In genomic region chrX:117851025-117851424, GRCh38 we compare ENCODE assay signal across 28 cellular contexts.
A peak's percentile ranks its signal among the peaks of the same experiment; 100 is the strongest.
DNase-seq lines count a peak whose midpoint lies in the region; ATAC-seq, FAIRE-seq and TF ChIP-seq lines count a peak whose summit lies in the region.
"Had no signal": no experiment of that assay in that cellular context is flagged by ENCODE, and none has a peak within 500 bp of the region (broad histone marks: within the 10 kb centered on the region; RNA-seq: fewer than 3 reads in every experiment).

No MANE protein-coding gene starts in this region.

- no peak overlapping the region for H3K4me2 ChIP-seq in A549
- no peak overlapping the region for H3K4me2 ChIP-seq in astrocyte (ENCODE audit: low read length)
- H3K4me2 ChIP-seq: BLaER1 treated with 17β-estradiol and CSF1 and Interleukin-3, amounts not matched to agents 10 nM and 100 nM had no signal

- H3K27ac Mint-ChIP-seq in astrocyte (ENCODE audit: unreplicated experiment) = no peak overlapping the region
- H3K27ac Mint-ChIP-seq: B cell; CD4-positive, alpha-beta T cell; CD8-positive, alpha-beta T cell had no signal

- no peak overlapping the region for H3K9ac ChIP-seq in astrocyte (ENCODE audit: low read length)
- H3K9ac ChIP-seq: BLaER1 treated with 17β-estradiol and CSF1 and Interleukin-3, amounts not matched to agents 10 nM and 100 nM had no signal

- H3K4me1 ChIP-seq in A549 = no peaks in the 10 kb centered on the region
- H3K4me1 ChIP-seq in astrocyte (ENCODE audit: insufficient read depth, low read length) = no peaks in the 10 kb centered on the region
- H3K4me1 ChIP-seq: BLaER1 treated with 17β-estradiol and CSF1 and Interleukin-3, amounts not matched to agents 10 nM and 100 nM; Caco-2 had no signal

- no peak for TF ChIP-seq EP300 in A549 (IDR thresholded peaks at IDR 0.05)

- POLR2A ChIA-PET in A549 (lab: Yijun Ruan, JAX) = no interaction called here

- H3K4me3 Mint-ChIP-seq in astrocyte (ENCODE audit: unreplicated experiment) = no peak overlapping the region
- H3K4me3 Mint-ChIP-seq: B cell; CD4-positive, alpha-beta T cell; CD8-positive, alpha-beta T cell had no signal

- H2AFZ ChIP-seq in astrocyte (ENCODE audit: low read depth, low read length) = no peak overlapping the region

- no peak for ATAC-seq in A549
- ATAC-seq in left lobe of liver = peak; percentile 62
- no peak for ATAC-seq in Right ventricle myocardium superior (ENCODE audit: poor library complexity)
- ATAC-seq in left colon = no peak
- ATAC-seq in HG03342 (IDR thresholded peaks at IDR 0.05; ENCODE audit: unreplicated experiment) = no peak
- ATAC-seq: CD8-positive, alpha-beta T cell; GM12878 had no signal

- H3K9me3 Mint-ChIP-seq in astrocyte (ENCODE audit: unreplicated experiment) = no peaks in the 10 kb centered on the region
- H3K9me3 Mint-ChIP-seq: CD4-positive, alpha-beta T cell; CD8-positive, alpha-beta T cell had no signal

- FAIRE-seq in A549 (lab: Jason Lieb, UNC) (peak; percentile 56), astrocyte (lab: Jason Lieb, UNC) (peak; percentile 60)
- FAIRE-seq: A204.1, D721Med, GM12878, GM12892, GM18507 had no signal

- 4% methylated on average over 2 of the region's 2 CpGs for WGBS in A549 (ENCODE audit: missing lambda C conversion rate)

- H3K27ac ChIP-seq in A549 (no peak overlapping the region), astrocyte (ENCODE audit: low read depth, low read length) (no peak overlapping the region)
- H3K27ac ChIP-seq: BLaER1 treated with 17β-estradiol and CSF1 and Interleukin-3, amounts not matched to agents 10 nM and 100 nM; C4-2B had no signal

- TF ChIP-seq POLR2A in A549 (IDR thresholded peaks at IDR 0.05; ENCODE audit: low read length) = no peak

- CTCF ChIA-PET in A549 (lab: Yijun Ruan, JAX) = no interaction called here

- H3K27me3 Mint-ChIP-seq in astrocyte (ENCODE audit: low read depth, unreplicated experiment) = no peaks in the 10 kb centered on the region
- H3K27me3 Mint-ChIP-seq: B cell; CD4-positive, alpha-beta T cell had no signal

- no peaks in the 10 kb centered on the region for H3K36me3 Mint-ChIP-seq in astrocyte (ENCODE audit: low read depth, unreplicated experiment)
- H3K36me3 Mint-ChIP-seq: CD8-positive, alpha-beta T cell had no signal

- no peak for TF ChIP-seq CTCF in A549 (IDR thresholded peaks at IDR 0.05)
- no peak for TF ChIP-seq CTCF in astrocyte (IDR thresholded peaks at IDR 0.05; ENCODE audit: insufficient read depth, low read depth, low read length)

- TF ChIP-seq RAD21 in A549 (conservative IDR thresholded peaks at IDR 0.05 in 1 of 2, IDR thresholded peaks at IDR 0.05 in 1 of 2) = no peak

- intact Hi-C loops in Right ventricle myocardium superior (cut with DNase I) = no loop called here
- intact Hi-C loops in cardiac septum (cut with DNase I) = no loop called here
- intact Hi-C loops in left colon (cut with DNase I, micrococcal nuclease) = no loop called here

- H3K4me3 ChIP-seq in A549 = no peak overlapping the region
- no peak overlapping the region for H3K4me3 ChIP-seq in astrocyte (ENCODE audit: insufficient read depth, low read depth, low read length)
- H3K4me3 ChIP-seq: BLaER1 treated with 17β-estradiol and CSF1 and Interleukin-3, amounts not matched to agents 10 nM and 100 nM; GM12878 had no signal

- no peak for DNase-seq in A549 (ENCODE audit: low read depth in 1 of 2, low spot score in 1 of 2)
- DNase-seq in astrocyte (ENCODE audit: low read depth) = no peak
- DNase-seq in left lobe of liver (ENCODE audit: low spot score) = no peak
- DNase-seq in renal cortical epithelial cell (ENCODE audit: low read depth) = peak; percentile 17
- no peak for DNase-seq in Right ventricle myocardium superior
- no peak for DNase-seq in cardiac septum (ENCODE audit: low spot score)
- DNase-seq in left colon = no peak
- DNase-seq: 8988T; AML-193; Caco-2; Calu3; CD4-positive, alpha-beta T cell; CD8-positive, alpha-beta T cell; DMS153; DMS53; DMS79; DND-41; EL; GDM1 had no signal

- H3K4me1 Mint-ChIP-seq in astrocyte (ENCODE audit: low read depth, unreplicated experiment) = no peaks in the 10 kb centered on the region
- H3K4me1 Mint-ChIP-seq: B cell had no signal

- H3K9me3 ChIP-seq in A549 (no peaks in the 10 kb centered on the region), astrocyte (ENCODE audit: insufficient read depth, low read depth, low read length) (no peaks in the 10 kb centered on the region)
- H3K9me3 ChIP-seq: BLaER1 treated with 17β-estradiol and CSF1 and Interleukin-3, amounts not matched to agents 10 nM and 100 nM; Caco-2 had no signal

- no peaks in the 10 kb centered on the region for H3K79me2 ChIP-seq in astrocyte (ENCODE audit: insufficient read depth, low read length)

- no peaks in the 10 kb centered on the region for H3K36me3 ChIP-seq in astrocyte (ENCODE audit: insufficient read depth, low read length)
- H3K36me3 ChIP-seq: BLaER1 treated with 17β-estradiol and CSF1 and Interleukin-3, amounts not matched to agents 10 nM and 100 nM had no signal

- no peaks in the 10 kb centered on the region for H3K27me3 ChIP-seq in astrocyte (ENCODE audit: insufficient read depth, low read length)
- H3K27me3 ChIP-seq: BLaER1 treated with 17β-estradiol and CSF1 and Interleukin-3, amounts not matched to agents 10 nM and 100 nM had no signal

- H4K20me1 ChIP-seq in astrocyte (ENCODE audit: insufficient read depth, low read length) = no peaks in the 10 kb centered on the region
- H4K20me1 ChIP-seq: BLaER1 treated with 17β-estradiol and CSF1 and Interleukin-3, amounts not matched to agents 10 nM and 100 nM had no signal

TF ChIP-seq in A549, 52 proteins besides CTCF, POLR2A, EP300 and RAD21:
- TF ChIP-seq EHMT2 (IDR thresholded peaks at IDR 0.05; ENCODE audit: low read depth) = no peak
- TF ChIP-seq POLR2AphosphoS2 (conservative IDR thresholded peaks at IDR 0.05; ENCODE audit: low read length) = no peak
- no peak for TF ChIP-seq JUN (IDR thresholded peaks at IDR 0.05)
- no peak for TF ChIP-seq HMGXB4 (CRISPR knock-in tag; IDR thresholded peaks at IDR 0.05; ENCODE audit: borderline replicate concordance)
- no peak for TF ChIP-seq TFCP2L1 (CRISPR knock-in tag; IDR thresholded peaks at IDR 0.05)
- no peak for TF ChIP-seq JUNB (IDR thresholded peaks at IDR 0.05)
- no peak for TF ChIP-seq PBX3 (IDR thresholded peaks at IDR 0.05)
- no peak for TF ChIP-seq SMC3 (IDR thresholded peaks at IDR 0.05)
- TF ChIP-seq RARB (CRISPR knock-in tag; IDR thresholded peaks at IDR 0.05) = no peak
- TF ChIP-seq FOSB (CRISPR knock-in tag; IDR thresholded peaks at IDR 0.05) = no peak
- TF ChIP-seq NPAS2 (CRISPR knock-in tag; IDR thresholded peaks at IDR 0.05; ENCODE audit: borderline replicate concordance) = no peak
- TF ChIP-seq PHF8 (IDR thresholded peaks at IDR 0.05; ENCODE audit: borderline replicate concordance, low read depth) = no peak
- TF ChIP-seq HDAC2 (IDR thresholded peaks at IDR 0.05) = no peak
- TF ChIP-seq CBX8 (IDR thresholded peaks at IDR 0.05) = no peak
- TF ChIP-seq NFE2L2 (conservative IDR thresholded peaks at IDR 0.05; ENCODE audit: low read length) = no peak
